Comparison of ENCODE assay signal across 23 cellular contexts in the genomic region with DNA sequence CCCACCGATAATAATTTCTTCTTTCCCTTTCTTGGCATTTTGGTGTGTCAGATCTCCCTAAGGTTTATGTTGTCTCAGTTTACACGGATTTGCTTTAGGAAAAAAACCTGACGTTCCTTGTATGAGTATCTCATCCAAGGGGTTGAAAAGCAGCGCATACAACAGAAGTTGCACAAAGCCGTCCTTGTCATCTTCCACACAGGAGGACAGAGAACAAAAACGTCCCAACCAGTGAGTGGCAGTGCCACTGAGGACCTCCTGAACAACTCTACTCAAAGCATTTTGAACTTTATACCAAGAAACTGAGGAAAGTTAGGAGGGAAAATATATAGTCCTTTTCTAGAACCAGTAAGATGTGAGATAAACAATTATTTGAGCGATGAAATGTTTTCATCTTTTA.
A peak's percentile ranks its signal among the peaks of the same experiment; 100 is the strongest.
DNase-seq lines count a peak whose midpoint lies in the region; ATAC-seq, FAIRE-seq and TF ChIP-seq lines count a peak whose summit lies in the region.
"Had no signal": no experiment of that assay in that cellular context is flagged by ENCODE, and none has a peak within 500 bp of the region (broad histone marks: within the 10 kb centered on the region; RNA-seq: fewer than 3 reads in every experiment).

No MANE protein-coding gene starts in this region.

- intact Hi-C loops in head of caudate nucleus (cut with DNase I): no loop called here
- intact Hi-C loops in activated CD4-positive, alpha-beta T cell treated with anti-CD3 and anti-CD28 coated beads, Interleukin-2, amount 10 ng/mL, durations not matched to agents 24 days and 14 days (cut with micrococcal nuclease): no loop called here

- FAIRE-seq in A549 (lab: Jason Lieb, UNC) (no peak), RCC 7860 (lab: Jason Lieb, UNC) (no peak)

- no peak overlapping the region for H3K9ac ChIP-seq in rectal smooth muscle tissue (ENCODE audit: low read length)
- H3K9ac ChIP-seq: GM23248 had no signal

- H3K4me3 Mint-ChIP-seq in activated CD4-positive, alpha-beta T cell treated with anti-CD3 and anti-CD28 coated beads, Interleukin-2, amount 10 ng/mL, durations not matched to agents 24 days and 14 days: no peak overlapping the region
- H3K4me3 Mint-ChIP-seq: CD4-positive, CD25-positive, alpha-beta regulatory T cell had no signal

- peaks cover 94% of the 10 kb centered on the region for H3K4me1 ChIP-seq in A549
- H3K4me1 ChIP-seq in muscle layer of duodenum (ENCODE audit: control insufficient read depth in 1 of 2, insufficient read depth in 2 of 2, low read length in 2 of 2): peaks cover 7 to 13% of the 10 kb centered on the region in 2 donors
- peaks cover 21% of the 10 kb centered on the region for H3K4me1 ChIP-seq in rectal smooth muscle tissue (ENCODE audit: control insufficient read depth, insufficient read depth, low read length)
- H3K4me1 ChIP-seq: BE2C, HAP-1 had no signal

- DNase-seq in A549 (ENCODE audit: low read depth in 1 of 2, low spot score in 1 of 2) (no peak), head of caudate nucleus (peak in 22 of 42 donors; percentile 6 to 62 (median 36)), RCC 7860 (ENCODE audit: low spot score) (no peak)
- DNase-seq in activated CD4-positive, alpha-beta T cell treated with anti-CD3 and anti-CD28 coated beads, Interleukin-2, amount 50 U/mL, for 4 hours: no peak
- DNase-seq in activated CD4-positive, alpha-beta T cell treated with anti-CD3 and anti-CD28 coated beads, Interleukin-2, amount 10 ng/mL, durations not matched to agents 24 days and 14 days: no peak
- DNase-seq: BE2C; CD4-positive, CD25-positive, alpha-beta regulatory T cell; DMS153; GF-D8; GM23248; Kasumi-1; MG63; NCI-H1092; NCI-H146; NCI-H2029 treated with DMSO at 0.1 percent for 48 hours; NCI-H2171; NCI-H526; PC-9 had no signal

- H3K4me1 Mint-ChIP-seq in activated CD4-positive, alpha-beta T cell treated with anti-CD3 and anti-CD28 coated beads, Interleukin-2, amount 10 ng/mL, durations not matched to agents 24 days and 14 days: no peaks in the 10 kb centered on the region
- H3K4me1 Mint-ChIP-seq: CD4-positive, CD25-positive, alpha-beta regulatory T cell had no signal

- ATAC-seq in A549 (no peak), GM21529 (IDR thresholded peaks at IDR 0.05; ENCODE audit: unreplicated experiment) (no peak)

- POLR2A ChIA-PET in A549 (lab: Yijun Ruan, JAX): no interaction called here

- WGBS in A549 (ENCODE audit: missing lambda C conversion rate): 65% methylated on average over 7 of the region's 7 CpGs

- H3K27me3 ChIP-seq in muscle layer of duodenum (ENCODE audit: low read depth, low read length): no peaks in the 10 kb centered on the region
- no peaks in the 10 kb centered on the region for H3K27me3 ChIP-seq in rectal smooth muscle tissue (ENCODE audit: control insufficient read depth, insufficient read depth, low read length)
- H3K27me3 ChIP-seq: BE2C, MG63 had no signal

- no peak for TF ChIP-seq RAD21 in A549 (conservative IDR thresholded peaks at IDR 0.05 in 1 of 2, IDR thresholded peaks at IDR 0.05 in 1 of 2)

- no peak for TF ChIP-seq EP300 in A549 (IDR thresholded peaks at IDR 0.05)

- H3K27ac Mint-ChIP-seq in activated CD4-positive, alpha-beta T cell treated with anti-CD3 and anti-CD28 coated beads, Interleukin-2, amount 10 ng/mL, durations not matched to agents 24 days and 14 days: no peak overlapping the region
- H3K27ac Mint-ChIP-seq: CD4-positive, CD25-positive, alpha-beta regulatory T cell had no signal

- H3K4me2 ChIP-seq in A549: peak overlapping the region; percentile 16; the same call in 1 of the 3 replicates
- H3K4me2 ChIP-seq: PC-9 had no signal

- TF ChIP-seq CTCF in A549 (IDR thresholded peaks at IDR 0.05): no peak

- H3K36me3 Mint-ChIP-seq in activated CD4-positive, alpha-beta T cell treated with anti-CD3 and anti-CD28 coated beads, Interleukin-2, amount 10 ng/mL, durations not matched to agents 24 days and 14 days (ENCODE audit: low read depth): no peaks in the 10 kb centered on the region
- H3K36me3 Mint-ChIP-seq: CD4-positive, CD25-positive, alpha-beta regulatory T cell had no signal

- H3K4me3 ChIP-seq in A549 (no peak overlapping the region), muscle layer of duodenum (ENCODE audit: low read depth in 1 of 2, low read length in 2 of 2) (no peak overlapping the region), rectal smooth muscle tissue (ENCODE audit: low read length) (no peak overlapping the region)
- H3K4me3 ChIP-seq: GM23248, HAP-1, MG63, PC-9 had no signal

- no peaks in the 10 kb centered on the region for H3K36me3 ChIP-seq in muscle layer of duodenum (ENCODE audit: control insufficient read depth in 1 of 2, insufficient read depth in 2 of 2, low read length in 2 of 2)
- no peaks in the 10 kb centered on the region for H3K36me3 ChIP-seq in rectal smooth muscle tissue (ENCODE audit: control insufficient read depth, insufficient read depth, low read length)
- H3K36me3 ChIP-seq: BE2C, HAP-1, MG63 had no signal

- H3K27me3 Mint-ChIP-seq in activated CD4-positive, alpha-beta T cell treated with anti-CD3 and anti-CD28 coated beads, Interleukin-2, amount 10 ng/mL, durations not matched to agents 24 days and 14 days: peaks cover 35% of the 10 kb centered on the region

- H3K27ac ChIP-seq in A549 (peak overlapping the region in 1 of 2 experiments; percentile 6; a peak in 1 of 6 replicates), muscle layer of duodenum (ENCODE audit: low read length) (peak overlapping the region; percentile 28), rectal smooth muscle tissue (ENCODE audit: low read depth, low read length) (peak overlapping the region; percentile 74)
- H3K27ac ChIP-seq: 22Rv1, GM23248, PC-9 had no signal

- H3K9me3 ChIP-seq in A549 (no peaks in the 10 kb centered on the region), muscle layer of duodenum (ENCODE audit: control insufficient read depth in 1 of 2, low read length in 2 of 2) (no peaks in the 10 kb centered on the region)
- H3K9me3 ChIP-seq: BE2C, HAP-1, MG63 had no signal

- TF ChIP-seq POLR2A in A549 (IDR thresholded peaks at IDR 0.05; ENCODE audit: low read length): no peak

- CTCF ChIA-PET in A549 (lab: Yijun Ruan, JAX): no interaction called here

- no peaks in the 10 kb centered on the region for H3K9me3 Mint-ChIP-seq in activated CD4-positive, alpha-beta T cell treated with anti-CD3 and anti-CD28 coated beads, Interleukin-2, amount 10 ng/mL, durations not matched to agents 24 days and 14 days

TF ChIP-seq in A549, 52 proteins besides CTCF, POLR2A, EP300 and RAD21:
- TF ChIP-seq CBX2 (IDR thresholded peaks at IDR 0.05; ENCODE audit: borderline replicate concordance, low read depth) (no peak), ZSCAN20 (CRISPR knock-in tag; IDR thresholded peaks at IDR 0.05) (no peak), KDM5A (IDR thresholded peaks at IDR 0.05) (no peak)
- TF ChIP-seq, protein P1, sequence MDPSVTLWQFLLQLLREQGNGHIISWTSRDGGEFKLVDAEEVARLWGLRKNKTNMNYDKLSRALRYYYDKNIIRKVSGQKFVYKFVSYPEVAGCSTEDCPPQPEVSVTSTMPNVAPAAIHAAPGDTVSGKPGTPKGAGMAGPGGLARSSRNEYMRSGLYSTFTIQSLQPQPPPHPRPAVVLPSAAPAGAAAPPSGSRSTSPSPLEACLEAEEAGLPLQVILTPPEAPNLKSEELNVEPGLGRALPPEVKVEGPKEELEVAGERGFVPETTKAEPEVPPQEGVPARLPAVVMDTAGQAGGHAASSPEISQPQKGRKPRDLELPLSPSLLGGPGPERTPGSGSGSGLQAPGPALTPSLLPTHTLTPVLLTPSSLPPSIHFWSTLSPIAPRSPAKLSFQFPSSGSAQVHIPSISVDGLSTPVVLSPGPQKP (IDR thresholded peaks at IDR 0.05; ENCODE audit: low read depth, low read length): no peak

Comparison
In these comparisons a context has a peak if more than half of its experiments do, and no peak if none do; other contexts are left out.
1. DNase-seq: peak in head of caudate nucleus (22 of 42); none in A549 (0 of 2), RCC 7860 (single experiment), activated CD4-positive, alpha-beta T cell treated with anti-CD3 and anti-CD28 coated beads, Interleukin-2, amount 50 U/mL, for 4 hours (0 of 2) and activated CD4-positive, alpha-beta T cell treated with anti-CD3 and anti-CD28 coated beads, Interleukin-2, amount 10 ng/mL, durations not matched to agents 24 days and 14 days (single experiment).